Comparison of ENCODE assay signal across 8 cellular contexts in the genomic region with DNA sequence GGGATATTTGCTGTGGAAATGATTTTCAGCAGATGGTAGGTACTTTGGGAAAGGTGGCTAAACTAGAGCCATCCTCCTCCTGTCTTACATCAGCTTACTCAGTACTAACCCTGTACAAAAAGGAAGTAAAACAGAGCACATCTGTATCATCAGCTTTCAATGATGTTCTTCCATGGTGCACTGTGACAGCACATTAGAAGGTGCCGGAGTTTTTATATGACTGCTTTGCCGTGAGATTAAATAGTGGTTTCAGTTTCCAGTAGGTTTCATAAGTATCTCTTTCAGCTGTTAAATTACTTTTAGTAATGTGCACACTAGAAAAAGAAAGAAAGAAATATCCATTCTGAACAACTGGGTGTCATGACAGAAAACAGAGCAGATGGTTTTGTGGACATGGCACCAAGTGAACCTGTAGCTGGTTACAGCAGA.
DNase-seq lines count a peak whose midpoint lies in the region; ATAC-seq and TF ChIP-seq lines count a peak whose summit lies in the region.

No MANE protein-coding gene starts in this region.

- DNase-seq in activated T-helper 2 cell treated with anti-CD3 and anti-CD28 coated beads, Interferon-gamma antibody, Interleukin-2, Interleukin-4, amounts not matched to agents 10 μg/mL and 5 μg/mL and 100 μg/mL, durations not matched to agents 14 hours and 24 hours and 36 hours (ENCODE audit: low spot score) = peak; percentile 36
- DNase-seq in naive thymus-derived CD4-positive, alpha-beta T cell = peak in 7 of 9 donors; percentile 3 to 49 (median 21)
- no peak for DNase-seq in glomerular visceral epithelial cell (ENCODE audit: extremely low spot score)
- DNase-seq in head of caudate nucleus = no peak
- no peak for DNase-seq in NCI-H2227 (lab: John Stamatoyannopoulos, UW; ENCODE audit: unreplicated experiment)

- peak overlapping the region; percentile 46 for H3K4me3 Mint-ChIP-seq in activated T-helper 2 cell treated with anti-CD3 and anti-CD28 coated beads, Interferon-gamma antibody, Interleukin-2, Interleukin-4, amounts not matched to agents 10 μg/mL and 5 μg/mL and 100 μg/mL, durations not matched to agents 14 hours and 24 hours and 36 hours (ENCODE audit: low read depth)
- H3K4me3 Mint-ChIP-seq in naive thymus-derived CD4-positive, alpha-beta T cell = peak overlapping the region; percentile 8 to 86 (median 62)

- ATAC-seq in HG03139 (IDR thresholded peaks at IDR 0.05; ENCODE audit: unreplicated experiment) = peak; percentile 95
- peak; percentile 78 for ATAC-seq in naive thymus-derived CD4-positive, alpha-beta T cell

- peaks cover 0 to 21% (median 0%) of the 10 kb centered on the region in 11 experiments; a peak in 6 of 22 replicates for H4K20me1 ChIP-seq in BLaER1 treated with 17β-estradiol and CSF1 and Interleukin-3, amounts not matched to agents 10 nM and 100 nM

- POLR2A ChIA-PET in naive thymus-derived CD4-positive, alpha-beta T cell (lab: Charles Lee) = interaction anchor here (1.1 kb wide), 1 partner anchor 50 kb away, joined by 3 read pairs; no protein-coding TSS in a partner anchor

- TF ChIP-seq POLR2A in GM19193 (IDR thresholded peaks at IDR 0.05; ENCODE audit: extremely low read depth, insufficient read depth, insufficient read length) = peak; percentile 3

- peak overlapping the region; percentile 34 to 99 (median 61) for H3K27ac ChIP-seq in BLaER1 treated with 17β-estradiol and CSF1 and Interleukin-3, amounts not matched to agents 10 nM and 100 nM
- H3K27ac ChIP-seq in naive thymus-derived CD4-positive, alpha-beta T cell (ENCODE audit: low read depth, low read length) = peak overlapping the region; percentile 30

- H3K4me3 ChIP-seq in BLaER1 treated with 17β-estradiol and CSF1 and Interleukin-3, amounts not matched to agents 10 nM and 100 nM = no peak overlapping the region
- no peak overlapping the region for H3K4me3 ChIP-seq in naive thymus-derived CD4-positive, alpha-beta T cell (ENCODE audit: low read length)

- H3K27ac Mint-ChIP-seq in activated T-helper 2 cell treated with anti-CD3 and anti-CD28 coated beads, Interferon-gamma antibody, Interleukin-2, Interleukin-4, amounts not matched to agents 10 μg/mL and 5 μg/mL and 100 μg/mL, durations not matched to agents 14 hours and 24 hours and 36 hours = peak overlapping the region; percentile 90
- H3K27ac Mint-ChIP-seq in naive thymus-derived CD4-positive, alpha-beta T cell = peak overlapping the region; percentile 64 to 98 (median 80)

- H3K9ac ChIP-seq in BLaER1 treated with 17β-estradiol and CSF1 and Interleukin-3, amounts not matched to agents 10 nM and 100 nM = peak overlapping the region in 8 of 11 experiments; percentile 3 to 60 (median 24); a peak in 11 of 22 replicates

- peak overlapping the region; percentile 25 to 69 (median 37); a peak in 20 of 22 replicates for H3K4me2 ChIP-seq in BLaER1 treated with 17β-estradiol and CSF1 and Interleukin-3, amounts not matched to agents 10 nM and 100 nM

- peaks cover 67% of the 10 kb centered on the region for H3K4me1 Mint-ChIP-seq in activated T-helper 2 cell treated with anti-CD3 and anti-CD28 coated beads, Interferon-gamma antibody, Interleukin-2, Interleukin-4, amounts not matched to agents 10 μg/mL and 5 μg/mL and 100 μg/mL, durations not matched to agents 14 hours and 24 hours and 36 hours (ENCODE audit: low read depth)
- peaks cover 43 to 79% (median 76%) of the 10 kb centered on the region in 7 donors for H3K4me1 Mint-ChIP-seq in naive thymus-derived CD4-positive, alpha-beta T cell

- peaks cover 48% of the 10 kb centered on the region for H3K36me3 Mint-ChIP-seq in activated T-helper 2 cell treated with anti-CD3 and anti-CD28 coated beads, Interferon-gamma antibody, Interleukin-2, Interleukin-4, amounts not matched to agents 10 μg/mL and 5 μg/mL and 100 μg/mL, durations not matched to agents 14 hours and 24 hours and 36 hours (ENCODE audit: low read depth)
- H3K36me3 Mint-ChIP-seq in naive thymus-derived CD4-positive, alpha-beta T cell = peaks cover 0 to 47% (median 8%) of the 10 kb centered on the region in 5 donors

- CTCF ChIA-PET in naive thymus-derived CD4-positive, alpha-beta T cell (lab: Charles Lee) = interaction anchor here (1.0 to 1.8 kb wide), 2 partner anchors 85 to 257 kb away, joined by 3 to 8 read pairs; no protein-coding TSS in a partner anchor

- H3K9me3 ChIP-seq in BLaER1 treated with 17β-estradiol and CSF1 and Interleukin-3, amounts not matched to agents 10 nM and 100 nM (replicated peaks in 1 of 11) = peaks cover 0 to 12% (median 0%) of the 10 kb centered on the region in 11 experiments; a peak in 3 of 22 replicates
- H3K9me3 ChIP-seq in naive thymus-derived CD4-positive, alpha-beta T cell (ENCODE audit: control insufficient read depth in 2 of 3, low read length in 3 of 3) = no peaks in the 10 kb centered on the region

- no peaks in the 10 kb centered on the region for H3K9me3 Mint-ChIP-seq in activated T-helper 2 cell treated with anti-CD3 and anti-CD28 coated beads, Interferon-gamma antibody, Interleukin-2, Interleukin-4, amounts not matched to agents 10 μg/mL and 5 μg/mL and 100 μg/mL, durations not matched to agents 14 hours and 24 hours and 36 hours
- H3K9me3 Mint-ChIP-seq in naive thymus-derived CD4-positive, alpha-beta T cell = peaks cover 0 to under 1% (median 0%) of the 10 kb centered on the region in 11 donors

- no peaks in the 10 kb centered on the region for H3K27me3 Mint-ChIP-seq in activated T-helper 2 cell treated with anti-CD3 and anti-CD28 coated beads, Interferon-gamma antibody, Interleukin-2, Interleukin-4, amounts not matched to agents 10 μg/mL and 5 μg/mL and 100 μg/mL, durations not matched to agents 14 hours and 24 hours and 36 hours (ENCODE audit: low read depth)
- no peaks in the 10 kb centered on the region for H3K27me3 Mint-ChIP-seq in naive thymus-derived CD4-positive, alpha-beta T cell

- no peaks in the 10 kb centered on the region for H3K27me3 ChIP-seq in BLaER1 treated with 17β-estradiol and CSF1 and Interleukin-3, amounts not matched to agents 10 nM and 100 nM
- no peaks in the 10 kb centered on the region for H3K27me3 ChIP-seq in naive thymus-derived CD4-positive, alpha-beta T cell (ENCODE audit: control insufficient read depth in 2 of 2, insufficient read depth in 2 of 2, low read length in 2 of 2)

- peaks cover 59 to 91% (median 73%) of the 10 kb centered on the region in 11 experiments for H3K36me3 ChIP-seq in BLaER1 treated with 17β-estradiol and CSF1 and Interleukin-3, amounts not matched to agents 10 nM and 100 nM
- H3K36me3 ChIP-seq in naive thymus-derived CD4-positive, alpha-beta T cell (ENCODE audit: control insufficient read depth in 2 of 3, insufficient read depth in 3 of 3, low read length in 3 of 3) = no peaks in the 10 kb centered on the region

- intact Hi-C loops in activated T-helper 2 cell treated with anti-CD3 and anti-CD28 coated beads, Interferon-gamma antibody, Interleukin-2, Interleukin-4, amounts not matched to agents 10 μg/mL and 5 μg/mL and 100 μg/mL, durations not matched to agents 14 hours and 24 hours and 36 hours (cut with micrococcal nuclease) = loop anchor here (1.0 to 5.0 kb wide), 6 partner anchors 23 to 255 kb away; no protein-coding TSS in a partner anchor
- intact Hi-C loops in naive thymus-derived CD4-positive, alpha-beta T cell (cut with micrococcal nuclease) = loop anchor here in 1 of 2 donors (1.0 to 5.0 kb wide), 4 partner anchors 45 to 701 kb away; a partner anchor contains a TSS
- intact Hi-C loops in head of caudate nucleus (cut with DNase I) = no loop called here

- H3K4me1 ChIP-seq in BLaER1 treated with 17β-estradiol and CSF1 and Interleukin-3, amounts not matched to agents 10 nM and 100 nM = peaks cover 58 to 95% (median 72%) of the 10 kb centered on the region in 10 experiments
- peaks cover 25 to 27% of the 10 kb centered on the region in 2 donors for H3K4me1 ChIP-seq in naive thymus-derived CD4-positive, alpha-beta T cell (ENCODE audit: control insufficient read depth in 2 of 2, insufficient read depth in 2 of 2, low read length in 2 of 2)

Comparison
In these comparisons a context has a peak if more than half of its experiments do, and no peak if none do; other contexts are left out.
1. DNase-seq: peak in activated T-helper 2 cell treated with anti-CD3 and anti-CD28 coated beads, Interferon-gamma antibody, Interleukin-2, Interleukin-4, amounts not matched to agents 10 μg/mL and 5 μg/mL and 100 μg/mL, durations not matched to agents 14 hours and 24 hours and 36 hours (single experiment) and naive thymus-derived CD4-positive, alpha-beta T cell (7 of 9); none in glomerular visceral epithelial cell (single experiment), head of caudate nucleus (0 of 42) and NCI-H2227 (single experiment).